In the genomic region with DNA sequence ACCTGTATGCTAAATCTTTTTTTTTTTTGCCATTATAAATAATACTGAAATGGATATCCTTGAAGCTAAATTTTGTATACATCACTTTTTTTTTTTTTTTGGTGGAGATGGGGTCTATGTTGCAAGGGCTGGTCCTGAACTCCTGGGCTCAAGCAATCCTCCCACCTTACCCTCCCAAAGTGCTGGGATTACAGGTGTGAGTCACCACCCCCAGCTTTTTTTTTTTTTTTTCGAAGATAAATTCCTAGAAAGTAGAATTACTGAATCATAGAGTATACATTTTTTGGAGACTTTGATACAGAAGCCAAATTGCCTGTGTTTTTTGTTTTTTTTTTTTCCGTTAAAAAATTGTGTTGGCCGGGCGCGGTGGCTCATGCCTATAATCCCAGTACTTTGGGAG, we compare ENCODE assay signal across 19 cellular contexts. TPM values are rescaled to one million over a fixed set of nuclear protein-coding genes. Genes with fewer than 3 reads are reported as not detected.
DNase-seq lines count a peak whose midpoint lies in the region; TF ChIP-seq lines count a peak whose summit lies in the region.
"Had no signal": no experiment of that assay in that cellular context is flagged by ENCODE, and none has a peak within 500 bp of the region (broad histone marks: within the 10 kb centered on the region; RNA-seq: fewer than 3 reads in every experiment).

No MANE protein-coding gene starts in this region.

- H3K4me1 ChIP-seq in PC-9 (replicated peaks; ENCODE audit: insufficient read depth) (peaks cover 95% of the 10 kb centered on the region), esophagus squamous epithelium (peaks cover 51 to 95% (median 67%) of the 10 kb centered on the region in 3 donors)

- BruUV-seq in PC-9 (replicated peaks; lab: Mats Ljungman, UMichigan), result no TSS peak

- 0 out of 2 replicates have a peak overlapping the region, but pooled peaks have one; percentile 2 for H3K4me3 ChIP-seq in PC-9
- no peak overlapping the region for H3K4me3 ChIP-seq in esophagus squamous epithelium
- H3K4me3 ChIP-seq in skin epidermis, result no peak overlapping the region
- H3K4me3 ChIP-seq: colonic mucosa, K562, SJSA1 had no signal

- CTCF ChIA-PET in PC-9 (lab: Charles Lee), result interaction anchor here (0.6 kb wide), 3 partner anchors 218 to 869 kb away, joined by 3 to 7 read pairs (median 3); no protein-coding TSS in a partner anchor

- no peak for TF ChIP-seq POLR2A in esophagus squamous epithelium (IDR thresholded peaks at IDR 0.05)

- H3K9me3 ChIP-seq in PC-9 (ENCODE audit: insufficient read depth, low read depth) (no peaks in the 10 kb centered on the region), esophagus squamous epithelium (no peaks in the 10 kb centered on the region)
- H3K9me3 ChIP-seq: colonic mucosa, SJSA1 had no signal

- peak overlapping the region; percentile 57 for H3K4me2 ChIP-seq in PC-9

- in situ Hi-C loops in Caki2 (cut with HindIII; ENCODE audit: low pct_unique_long_range_greater_than_20kb, low sequenced_read_pairs), result no loop called here

- DNase-seq in Caki2 (ENCODE audit: low read depth) (peak; percentile 17), PC-9 (peak in 1 of 2 experiments; percentile 85), esophagus squamous epithelium (lab: John Stamatoyannopoulos, UW) (no peak), substantia nigra (lab: John Stamatoyannopoulos, UW) (no peak), KG1 (lab: John Stamatoyannopoulos, UW) (no peak), HuH-7 (ENCODE audit: low spot score) (no peak)
- no peak for DNase-seq in activated CD4-positive, alpha-beta T cell treated with anti-CD3 and anti-CD28 coated beads for 48 hours
- DNase-seq: activated CD4-positive, alpha-beta T cell treated with anti-CD3 and anti-CD28 coated beads for 1 hour; activated gamma-delta T cell; CD8-positive, alpha-beta memory T cell; colonic mucosa; head of caudate nucleus; NCI-H1092 treated with DMSO at 0.1 percent for 48 hours; NCI-H69; stimulated activated CD4-positive, alpha-beta T cell treated with anti-CD3 and anti-CD28 coated beads, Interleukin-15, amount 100 ng/mL, for 24 hours; stimulated activated naive CD4-positive, alpha-beta T cell treated with Interleukin-2 at 50 U/mL for 16 hours had no signal

- intact Hi-C loops in PC-9 (cut with micrococcal nuclease; ENCODE audit: unreplicated experiment), result loop anchor here (2.0 kb wide), 1 partner anchor 112 kb away; no protein-coding TSS in a partner anchor
- intact Hi-C loops in esophagus squamous epithelium (cut with DNase I), result no loop called here

- H2AFZ ChIP-seq in PC-9, result no peak overlapping the region

- H3F3A ChIP-seq in PC-9 (ENCODE audit: insufficient read depth, low read depth), result peaks cover 87% of the 10 kb centered on the region

- POLR2A ChIA-PET in PC-9 (lab: Charles Lee; ENCODE audit: unreplicated experiment), result no interaction called here

- H3K9me2 ChIP-seq in PC-9 (ENCODE audit: insufficient read depth), result no peaks in the 10 kb centered on the region

- H3K36me3 ChIP-seq in PC-9 (ENCODE audit: low read depth) (no peaks in the 10 kb centered on the region; the same call in 1 of the 2 replicates), esophagus squamous epithelium (peaks cover 0 to 11% (median 0%) of the 10 kb centered on the region in 3 donors)
- H3K36me3 ChIP-seq: colonic mucosa had no signal

- H3K27ac ChIP-seq in PC-9 (peak overlapping the region; percentile 93), esophagus squamous epithelium (peak overlapping the region; percentile 85 to 96 (median 90)), skin epidermis (peak overlapping the region in 17 of 21 experiments; percentile 13 to 93 (median 84)), substantia nigra (ENCODE audit: low read depth, low read length, poor library complexity, severe bottlenecking) (no peak overlapping the region)
- H3K27ac ChIP-seq: SJSA1 had no signal

- no peak for TF ChIP-seq CTCF in PC-9 (conservative IDR thresholded peaks at IDR 0.05)
- TF ChIP-seq CTCF in esophagus squamous epithelium (IDR thresholded peaks at IDR 0.05), result no peak

- H3K79me2 ChIP-seq in PC-9 (ENCODE audit: low read depth), result peaks cover 56% of the 10 kb centered on the region

- H3K27me3 ChIP-seq in PC-9 (ENCODE audit: insufficient read depth, low read depth) (no peaks in the 10 kb centered on the region), esophagus squamous epithelium (no peaks in the 10 kb centered on the region)
- H3K27me3 ChIP-seq: colonic mucosa, SJSA1 had no signal

- 32 to 41% methylated on average over 5 of the region's 5 CpGs for WGBS in esophagus squamous epithelium, 2 donors

- no peaks in the 10 kb centered on the region for H4K20me1 ChIP-seq in PC-9 (ENCODE audit: insufficient read depth)

RNA-seq across cellular contexts. Expression of gene TTC7A, which starts 25.6 kb away (rescaled TPM):
- 20.3 and 22.3 TPM in 2 replicates for total RNA-seq in Caki2 (2014; rRNA removed; shearing (Covaris generic); ENCODE audit: low replicate concordance)
- 66.8 and 80.9 TPM in 2 replicates for total RNA-seq in PC-9 (2021)
- total RNA-seq in esophagus squamous epithelium, result 10 to 100 TPM; 13.7 to 31.3 (median 28.2) TPM

RNA-seq across cellular contexts. Expression of gene MCFD2, which starts 51.0 kb away (rescaled TPM):
- 135 and 173 TPM in 2 replicates for total RNA-seq in Caki2 (2014; rRNA removed; shearing (Covaris generic); ENCODE audit: low replicate concordance)
- 127 and 163 TPM in 2 replicates for total RNA-seq in PC-9 (2021)
- total RNA-seq in esophagus squamous epithelium, result 10 to 100 TPM; 49.7 to 62.8 (median 56.7) TPM
